ENCODE assay signal across 20 cellular contexts in genomic region chr6:10395946-10396577, GRCh38. TPM values are rescaled to one million over a fixed set of nuclear protein-coding genes. Genes with fewer than 3 reads are reported as not detected.
DNase-seq lines count a peak whose midpoint lies in the region; ATAC-seq and TF ChIP-seq lines count a peak whose summit lies in the region.
"Had no signal": no experiment of that assay in that cellular context is flagged by ENCODE, and none has a peak within 500 bp of the region (broad histone marks: within the 10 kb centered on the region; RNA-seq: fewer than 3 reads in every experiment).

No MANE protein-coding gene starts in this region.

- no peak for TF ChIP-seq EP300 in suprapubic skin (IDR thresholded peaks at IDR 0.05)

- in situ Hi-C loops in Panc1 (cut with HindIII; ENCODE audit: low pct_unique_long_range_greater_than_20kb, low sequenced_read_pairs) = no loop called here

- no peaks in the 10 kb centered on the region for H3K9me3 ChIP-seq in Panc1 (ENCODE audit: control insufficient read depth, insufficient read depth, low read depth, low read length)
- H3K9me3 ChIP-seq in suprapubic skin = no peaks in the 10 kb centered on the region
- H3K9me3 ChIP-seq in CD4-positive, alpha-beta memory T cell (ENCODE audit: control insufficient read depth in 1 of 2, low read length in 2 of 2) = no peaks in the 10 kb centered on the region
- H3K9me3 ChIP-seq: esophagus squamous epithelium, thyroid gland had no signal

- H3K36me3 Mint-ChIP-seq in CD4-positive, alpha-beta memory T cell = peaks cover 5 to 10% of the 10 kb centered on the region in 2 donors

- H3K27me3 ChIP-seq in Panc1 (ENCODE audit: control insufficient read depth, insufficient read depth, low read length) (no peaks in the 10 kb centered on the region), suprapubic skin (peaks cover 79% of the 10 kb centered on the region)
- H3K27me3 ChIP-seq in CD4-positive, alpha-beta memory T cell (ENCODE audit: insufficient read depth, low read length) = peaks cover 35% of the 10 kb centered on the region

- no peak overlapping the region for H3K4me3 Mint-ChIP-seq in CD4-positive, alpha-beta memory T cell
- H3K4me3 Mint-ChIP-seq: activated naive CD8-positive, alpha-beta T cell treated with anti-CD3 and anti-CD28 coated beads for 36 hours; naive thymus-derived CD4-positive, alpha-beta T cell had no signal

- peaks cover 21% of the 10 kb centered on the region for H3K36me3 ChIP-seq in Panc1 (ENCODE audit: control insufficient read depth, insufficient read depth, low read length)
- H3K36me3 ChIP-seq in suprapubic skin = no peaks in the 10 kb centered on the region
- H3K36me3 ChIP-seq in CD4-positive, alpha-beta memory T cell (ENCODE audit: insufficient read depth, low read length) = no peaks in the 10 kb centered on the region
- H3K36me3 ChIP-seq: thyroid gland had no signal

- no peak overlapping the region for H3K27ac Mint-ChIP-seq in CD4-positive, alpha-beta memory T cell
- H3K27ac Mint-ChIP-seq: activated naive CD8-positive, alpha-beta T cell treated with anti-CD3 and anti-CD28 coated beads for 36 hours; naive thymus-derived CD4-positive, alpha-beta T cell; progenitor cell of endocrine pancreas had no signal

- intact Hi-C loops in Panc1 (cut with micrococcal nuclease; ENCODE audit: unreplicated experiment) = no loop called here
- intact Hi-C loops in CD4-positive, alpha-beta memory T cell (cut with micrococcal nuclease) = no loop called here

- peaks cover 0 to 1% (median 0%) of the 10 kb centered on the region in 4 donors for H3K4me1 Mint-ChIP-seq in CD4-positive, alpha-beta memory T cell
- H3K4me1 Mint-ChIP-seq: activated naive CD8-positive, alpha-beta T cell treated with anti-CD3 and anti-CD28 coated beads for 36 hours had no signal

- WGBS in suprapubic skin = 41% methylated on average over 9 of the region's 9 CpGs

- peaks cover 62 to 68% of the 10 kb centered on the region in 2 donors for H3K27me3 Mint-ChIP-seq in CD4-positive, alpha-beta memory T cell

- peak overlapping the region; percentile 93 for H3K27ac ChIP-seq in Panc1 (ENCODE audit: low read length)
- peak overlapping the region; percentile 97 for H3K27ac ChIP-seq in epithelial cell of prostate
- H3K27ac ChIP-seq in suprapubic skin = peak overlapping the region; percentile 17
- no peak overlapping the region for H3K27ac ChIP-seq in coronary artery
- H3K27ac ChIP-seq in CD4-positive, alpha-beta memory T cell (ENCODE audit: low read depth, low read length) = no peak overlapping the region
- H3K27ac ChIP-seq: BLaER1 treated with 17β-estradiol and CSF1 and Interleukin-3, amounts not matched to agents 10 nM and 100 nM; esophagus squamous epithelium; PC-9; thyroid gland had no signal

- CTCF ChIA-PET in Panc1 (lab: Charles Lee) = interaction anchor here (1.1 kb wide), 1 partner anchor 18 kb away, joined by 5 read pairs; no protein-coding TSS in a partner anchor
- CTCF ChIA-PET in CD4-positive, alpha-beta memory T cell (lab: Charles Lee; ENCODE audit: partially characterized antibody) = no interaction called here

- H3K4me1 ChIP-seq in Panc1 (ENCODE audit: control insufficient read depth, insufficient read depth, low read length) (peaks cover 67% of the 10 kb centered on the region), suprapubic skin (peaks cover 32% of the 10 kb centered on the region)
- H3K4me1 ChIP-seq in CD4-positive, alpha-beta memory T cell (ENCODE audit: insufficient read depth, low read length) = no peaks in the 10 kb centered on the region
- H3K4me1 ChIP-seq: BLaER1 treated with 17β-estradiol and CSF1 and Interleukin-3, amounts not matched to agents 10 nM and 100 nM; thyroid gland had no signal

- TF ChIP-seq POLR2A in suprapubic skin (IDR thresholded peaks at IDR 0.05) = no peak

- H3K4me3 ChIP-seq in Panc1 (ENCODE audit: low read depth in 2 of 2, low read length in 2 of 2) = peak overlapping the region in 1 of 2 experiments; percentile 21; a peak in 2 of 4 replicates
- H3K4me3 ChIP-seq in suprapubic skin = no peak overlapping the region
- H3K4me3 ChIP-seq in coronary artery = no peak overlapping the region
- no peak overlapping the region for H3K4me3 ChIP-seq in CD4-positive, alpha-beta memory T cell (ENCODE audit: low read length in 2 of 2)
- H3K4me3 ChIP-seq: BLaER1 treated with 17β-estradiol and CSF1 and Interleukin-3, amounts not matched to agents 10 nM and 100 nM; esophagus squamous epithelium; lung; PC-9; thyroid gland had no signal

- POLR2A ChIA-PET in Panc1 (lab: Charles Lee) = interaction anchor here (0.5 to 0.6 kb wide), 2 partner anchors 9 to 39 kb away, joined by 4 to 5 read pairs; no protein-coding TSS in a partner anchor
- POLR2A ChIA-PET in CD4-positive, alpha-beta memory T cell (lab: Charles Lee; ENCODE audit: partially characterized antibody) = no interaction called here

- ATAC-seq in Panc1 = peak; percentile 68
- no peak for ATAC-seq in GM21360 (IDR thresholded peaks at IDR 0.05; ENCODE audit: unreplicated experiment)
- ATAC-seq: HCT116; naive thymus-derived CD4-positive, alpha-beta T cell had no signal

- H3K9me3 Mint-ChIP-seq in CD4-positive, alpha-beta memory T cell = peaks cover 5 to 73% (median 46%) of the 10 kb centered on the region in 8 donors

- DNase-seq in NCI-H1105 treated with DMSO at 0.1 percent for 48 hours (lab: John Stamatoyannopoulos, UW) (peak; percentile 30), NCI-H1105 (lab: John Stamatoyannopoulos, UW) (no peak), Panc1 (ENCODE audit: low read depth, low spot score) (no peak), epithelial cell of prostate (ENCODE audit: low read depth, low spot score) (no peak), suprapubic skin (ENCODE audit: low spot score in 2 of 2) (no peak), coronary artery (ENCODE audit: low spot score) (no peak)
- no peak for DNase-seq in CD4-positive, alpha-beta memory T cell
- DNase-seq: activated naive CD8-positive, alpha-beta T cell treated with anti-CD3 and anti-CD28 coated beads for 36 hours; DMS 273 treated with DMSO at 0.1 percent for 48 hours; esophagus squamous epithelium; naive thymus-derived CD4-positive, alpha-beta T cell; NCI-H187 treated with DMSO at 0.1 percent for 48 hours; NCI-H510A; PC-9; thyroid gland had no signal

- TF ChIP-seq CTCF in Panc1 (IDR thresholded peaks at IDR 0.05) (no peak), suprapubic skin (IDR thresholded peaks at IDR 0.05) (no peak), coronary artery (IDR thresholded peaks at IDR 0.05) (no peak)

- BruUV-seq in Panc1 (replicated peaks; lab: Mats Ljungman, UMichigan) = no TSS peak

RNA-seq across cellular contexts. Expression of gene TFAP2A, which starts 18.8 kb away (rescaled TPM):
- total RNA-seq in Panc1 (2021; ENCODE audit: unreplicated experiment) (83.9 TPM), suprapubic skin (100 to 1,000 TPM in 1 of 4 donors, 10 to 100 TPM in 3; 86.7 to 135 (median 91.9) TPM)
- polyA plus RNA-seq in Panc1 (2012; ENCODE audit: insufficient read length) = 95.0 TPM
- not detected for total RNA-seq in CD4-positive, alpha-beta memory T cell
- polyA plus RNA-seq in CD4-positive, alpha-beta memory T cell = not detected
- total RNA-seq: naive thymus-derived CD4-positive, alpha-beta T cell had no signal
- polyA plus RNA-seq: naive thymus-derived CD4-positive, alpha-beta T cell had no signal

Comparison
In these comparisons a context has a peak if more than half of its experiments do, and no peak if none do; other contexts are left out.
1. H3K27ac ChIP-seq: peak in Panc1 (single experiment), epithelial cell of prostate (single experiment) and suprapubic skin (single experiment); none in coronary artery (0 of 2) and CD4-positive, alpha-beta memory T cell (single experiment).
2. RNA of gene TFAP2A, which starts 18.8 kb away (total RNA-seq): 86.7 to 135 TPM in suprapubic skin and 83.9 TPM in Panc1 (single experiment); not detected in CD4-positive, alpha-beta memory T cell; every median in the first group is over 10 times any median in the second.